Comparison of ENCODE assay signal across 13 cellular contexts in genomic region chr3:118550122-118550521, GRCh38.
A peak's percentile ranks its signal among the peaks of the same experiment; 100 is the strongest.
DNase-seq lines count a peak whose midpoint lies in the region; ATAC-seq, FAIRE-seq and TF ChIP-seq lines count a peak whose summit lies in the region.
"Had no signal": no experiment of that assay in that cellular context is flagged by ENCODE, and none has a peak within 500 bp of the region (broad histone marks: within the 10 kb centered on the region; RNA-seq: fewer than 3 reads in every experiment).

No MANE protein-coding gene starts in this region.

- H2AK5ac ChIP-seq in mesendoderm (ENCODE audit: low read length), result no peak overlapping the region

- TF ChIP-seq CTCF in endothelial cell of umbilical vein (IDR thresholded peaks at IDR 0.05; ENCODE audit: extremely low read depth in 1 of 2, insufficient read depth in 1 of 2, low read depth in 1 of 2, low read length in 2 of 2), result no peak

- no peak overlapping the region for H2AFZ ChIP-seq in endothelial cell of umbilical vein (ENCODE audit: low read depth, low read length)
- H2AFZ ChIP-seq: GM23248 had no signal

- H3K4me1 ChIP-seq in endothelial cell of umbilical vein (ENCODE audit: control insufficient read depth, extremely low read depth, insufficient read depth, low read length), result peaks cover 17% of the 10 kb centered on the region
- no peaks in the 10 kb centered on the region for H3K4me1 ChIP-seq in mesendoderm (ENCODE audit: control insufficient read depth, low read depth, low read length)
- H3K4me1 ChIP-seq: BLaER1 treated with 17β-estradiol and CSF1 and Interleukin-3, amounts not matched to agents 10 nM and 100 nM had no signal

- H3K4me3 ChIP-seq in endothelial cell of umbilical vein (replicated peaks in 1 of 3; ENCODE audit: insufficient read depth in 1 of 3, low read depth in 1 of 3, low read length in 3 of 3) (no peak overlapping the region), mesendoderm (ENCODE audit: low read length) (no peak overlapping the region)
- H3K4me3 ChIP-seq: BLaER1 treated with 17β-estradiol and CSF1 and Interleukin-3, amounts not matched to agents 10 nM and 100 nM; GM23248 had no signal

- no peak overlapping the region for H3K56ac ChIP-seq in mesendoderm (ENCODE audit: low read length)

- no peak overlapping the region for H2BK5ac ChIP-seq in mesendoderm (ENCODE audit: low read length)

- no peak overlapping the region for H4K5ac ChIP-seq in mesendoderm (ENCODE audit: low read length)

- no peaks in the 10 kb centered on the region for H3K79me1 ChIP-seq in mesendoderm (ENCODE audit: low read length)

- H4K8ac ChIP-seq in mesendoderm (ENCODE audit: low read depth, low read length), result no peak overlapping the region

- H3K79me2 ChIP-seq in endothelial cell of umbilical vein (ENCODE audit: control insufficient read depth, insufficient read depth, low read length) (no peaks in the 10 kb centered on the region), mesendoderm (ENCODE audit: control insufficient read depth, insufficient read depth, low read length) (no peaks in the 10 kb centered on the region)

- no TSS peak for BruUV-seq in endothelial cell of umbilical vein (replicated peaks; lab: Mats Ljungman, UMichigan)

- H3K27ac ChIP-seq in endothelial cell of umbilical vein (ENCODE audit: insufficient read depth, low read depth, low read length), result peak overlapping the region; percentile 5
- no peak overlapping the region for H3K27ac ChIP-seq in mesendoderm (ENCODE audit: low read depth, low read length)
- H3K27ac ChIP-seq: BLaER1 treated with 17β-estradiol and CSF1 and Interleukin-3, amounts not matched to agents 10 nM and 100 nM; GM23248 had no signal

- H3K9ac ChIP-seq in endothelial cell of umbilical vein (replicated peaks; ENCODE audit: extremely low read depth, insufficient read depth, low read length) (no peak overlapping the region), mesendoderm (ENCODE audit: low read length) (no peak overlapping the region)
- H3K9ac ChIP-seq: BLaER1 treated with 17β-estradiol and CSF1 and Interleukin-3, amounts not matched to agents 10 nM and 100 nM; GM23248 had no signal

- no peaks in the 10 kb centered on the region for H3K9me1 ChIP-seq in endothelial cell of umbilical vein (replicated peaks; ENCODE audit: control insufficient read depth, extremely low read depth, insufficient read depth, low read length)

- H3K4me2 ChIP-seq in endothelial cell of umbilical vein (ENCODE audit: insufficient read depth, low read length) (no peak overlapping the region), mesendoderm (ENCODE audit: low read length) (no peak overlapping the region)
- H3K4me2 ChIP-seq: BLaER1 treated with 17β-estradiol and CSF1 and Interleukin-3, amounts not matched to agents 10 nM and 100 nM had no signal

- H3K9me3 ChIP-seq in endothelial cell of umbilical vein (replicated peaks; ENCODE audit: control insufficient read depth, insufficient read depth, low read length), result no peaks in the 10 kb centered on the region
- H3K9me3 ChIP-seq: BLaER1 treated with 17β-estradiol and CSF1 and Interleukin-3, amounts not matched to agents 10 nM and 100 nM had no signal

- no peaks in the 10 kb centered on the region for H4K20me1 ChIP-seq in endothelial cell of umbilical vein (replicated peaks; ENCODE audit: control insufficient read depth, extremely low read depth, insufficient read depth, low read length)
- H4K20me1 ChIP-seq: BLaER1 treated with 17β-estradiol and CSF1 and Interleukin-3, amounts not matched to agents 10 nM and 100 nM had no signal

- H2BK120ac ChIP-seq in mesendoderm (ENCODE audit: low read depth, low read length), result no peak overlapping the region

- no peak for TF ChIP-seq POLR2A in endothelial cell of umbilical vein (IDR thresholded peaks at IDR 0.05; ENCODE audit: low read depth, low read length)

- no peak overlapping the region for H3K4ac ChIP-seq in mesendoderm (ENCODE audit: low read depth, low read length)

- no peak overlapping the region for H3K18ac ChIP-seq in mesendoderm (ENCODE audit: low read length)

- DNase-seq in HS-5 (ENCODE audit: low read depth), result peak; percentile 8
- peak; percentile 61 for DNase-seq in astrocyte of the hippocampus (ENCODE audit: low read depth, low spot score)
- peak; percentile 8 for DNase-seq in endothelial cell of umbilical vein (ENCODE audit: low read depth, low spot score)
- peak; percentile 36 for DNase-seq in mesendoderm
- no peak for DNase-seq in retina
- no peak for DNase-seq in activated CD8-positive, alpha-beta memory T cell treated with anti-CD3 and anti-CD28 coated beads for 24 hours
- DNase-seq: ACHN; CD4-positive, CD25-positive, alpha-beta regulatory T cell; DMS 273 treated with DMSO at 0.1 percent for 48 hours; GM23248; H7 had no signal

- no peak for FAIRE-seq in endothelial cell of umbilical vein (lab: Jason Lieb, UNC)

- dilution Hi-C loops in endothelial cell of umbilical vein (cut with MboI; ENCODE audit: extremely low pct_ligation_motif_present, low sequenced_read_pairs), result no loop called here

- no CpG with 5 or more reads among the region's 2 CpGs for WGBS in mesendoderm (ENCODE audit: extremely low coverage, insufficient coverage, low lambda C conversion rate)

- H3K23ac ChIP-seq in mesendoderm (ENCODE audit: low read length), result no peak overlapping the region

- H3K36me3 ChIP-seq in endothelial cell of umbilical vein (ENCODE audit: control insufficient read depth in 2 of 2, extremely low read depth in 1 of 2, insufficient read depth in 2 of 2, low read length in 2 of 2), result no peaks in the 10 kb centered on the region
- no peaks in the 10 kb centered on the region for H3K36me3 ChIP-seq in mesendoderm (ENCODE audit: control insufficient read depth, insufficient read depth, low read length)
- H3K36me3 ChIP-seq: BLaER1 treated with 17β-estradiol and CSF1 and Interleukin-3, amounts not matched to agents 10 nM and 100 nM had no signal

- no peak for ATAC-seq in GM19467 (IDR thresholded peaks at IDR 0.05; ENCODE audit: unreplicated experiment)

- intact Hi-C loops in endothelial cell of umbilical vein (cut with micrococcal nuclease), result no loop called here

- H2BK15ac ChIP-seq in mesendoderm (replicated peaks; ENCODE audit: low read depth), result no peak overlapping the region

- H3K27me3 ChIP-seq in endothelial cell of umbilical vein (ENCODE audit: control insufficient read depth in 2 of 2, insufficient read depth in 2 of 2, low read length in 2 of 2) (no peaks in the 10 kb centered on the region), mesendoderm (ENCODE audit: insufficient read depth, low read length, poor library complexity) (no peaks in the 10 kb centered on the region)
- H3K27me3 ChIP-seq: BLaER1 treated with 17β-estradiol and CSF1 and Interleukin-3, amounts not matched to agents 10 nM and 100 nM had no signal

- POLR2A ChIA-PET in endothelial cell of umbilical vein (lab: Charles Lee), result no interaction called here

- CTCF ChIA-PET in endothelial cell of umbilical vein (lab: Charles Lee), result no interaction called here

TF ChIP-seq in endothelial cell of umbilical vein, 7 proteins besides CTCF, POLR2A, EP300 and RAD21:
- no peak for TF ChIP-seq MYC (IDR thresholded peaks at IDR 0.05; ENCODE audit: low read depth, low read length)
- TF ChIP-seq FOS (IDR thresholded peaks at IDR 0.05; ENCODE audit: borderline replicate concordance, insufficient read depth, low read length), result no peak
- TF ChIP-seq JUN (IDR thresholded peaks at IDR 0.05; ENCODE audit: borderline replicate concordance, insufficient read depth, insufficient read length, low read depth), result no peak
- TF ChIP-seq POLR2AphosphoS5 (IDR thresholded peaks at IDR 0.05; ENCODE audit: insufficient read depth, low read depth, low read length), result no peak
- TF ChIP-seq MAX (IDR thresholded peaks at IDR 0.05; ENCODE audit: insufficient read depth, insufficient read length), result no peak
- no peak for TF ChIP-seq GATA2 (IDR thresholded peaks at IDR 0.05; ENCODE audit: insufficient read depth, insufficient read length, low read depth, low read length)
- TF ChIP-seq EZH2 (IDR thresholded peaks at IDR 0.05; ENCODE audit: borderline replicate concordance, low read depth, low read length, severe bottlenecking), result no peak
TF ChIP-seq in endothelial cell of umbilical vein: peak in this region for 0.

Comparison
In these comparisons a context has a peak if more than half of its experiments do, and no peak if none do; other contexts are left out.
1. DNase-seq: peak in HS-5 (single experiment), astrocyte of the hippocampus (single experiment), endothelial cell of umbilical vein (single experiment) and mesendoderm (single experiment); none in retina (single experiment) and activated CD8-positive, alpha-beta memory T cell treated with anti-CD3 and anti-CD28 coated beads for 24 hours (single experiment).